In the genomic region with DNA sequence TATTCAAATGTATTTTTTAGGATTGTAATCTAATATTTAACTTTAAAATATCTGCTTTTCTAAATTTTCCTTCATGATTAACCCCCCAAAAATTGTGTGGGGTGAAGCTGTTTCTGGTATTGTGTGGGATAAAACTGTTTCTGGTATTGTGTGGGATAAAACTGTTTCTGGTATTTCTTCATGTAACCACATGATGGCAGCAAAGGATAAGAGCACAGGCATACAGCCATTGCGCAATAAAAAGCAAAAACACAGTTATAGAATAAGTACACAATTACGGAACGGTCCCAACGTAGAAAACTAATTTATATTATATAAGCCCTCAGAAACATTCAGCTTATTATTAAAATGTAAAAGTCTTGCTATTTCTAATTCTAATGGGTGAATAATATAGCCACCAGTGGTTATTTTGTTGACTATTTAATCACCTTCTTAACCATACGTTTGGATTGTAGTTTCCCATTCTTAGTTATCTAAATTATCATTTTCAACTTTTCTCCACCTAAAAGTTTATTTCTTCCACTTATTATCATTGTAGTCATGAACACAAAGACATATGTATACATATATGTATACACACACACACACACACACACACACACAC, we compare ENCODE assay signal across 8 cellular contexts.
A peak's percentile ranks its signal among the peaks of the same experiment; 100 is the strongest.
DNase-seq lines count a peak whose midpoint lies in the region; ATAC-seq and TF ChIP-seq lines count a peak whose summit lies in the region.

No MANE protein-coding gene starts in this region.

- no peaks in the 10 kb centered on the region for H3K36me3 Mint-ChIP-seq in activated naive CD8-positive, alpha-beta T cell treated with anti-CD3 and anti-CD28 coated beads, Interleukin-2, amount 10 ng/mL, durations not matched to agents 7 days and 5 days
- no peaks in the 10 kb centered on the region for H3K36me3 Mint-ChIP-seq in activated naive CD8-positive, alpha-beta T cell treated with anti-CD3 and anti-CD28 coated beads, Interleukin-2, amount 50 U/mL, for 24 hours (ENCODE audit: low read depth)
- H3K36me3 Mint-ChIP-seq in T-helper 17 cell (ENCODE audit: low read depth) (no peaks in the 10 kb centered on the region), progenitor cell of endocrine pancreas (ENCODE audit: insufficient read depth) (no peaks in the 10 kb centered on the region)

- POLR2A ChIA-PET in activated naive CD8-positive, alpha-beta T cell treated with anti-CD3 and anti-CD28 coated beads, Interleukin-2, amount 10 ng/mL, durations not matched to agents 7 days and 5 days (lab: Charles Lee): no interaction called here

- no peak overlapping the region for H3K4me3 ChIP-seq in fibroblast of villous mesenchyme (ENCODE audit: low read depth, low read length)

- H3K4me1 Mint-ChIP-seq in activated naive CD8-positive, alpha-beta T cell treated with anti-CD3 and anti-CD28 coated beads, Interleukin-2, amount 10 ng/mL, durations not matched to agents 7 days and 5 days: no peaks in the 10 kb centered on the region
- H3K4me1 Mint-ChIP-seq in activated naive CD8-positive, alpha-beta T cell treated with anti-CD3 and anti-CD28 coated beads, Interleukin-2, amount 50 U/mL, for 24 hours: no peaks in the 10 kb centered on the region
- no peaks in the 10 kb centered on the region for H3K4me1 Mint-ChIP-seq in T-helper 17 cell
- peaks cover 1% of the 10 kb centered on the region for H3K4me1 Mint-ChIP-seq in progenitor cell of endocrine pancreas (ENCODE audit: low read depth)

- H3K27ac Mint-ChIP-seq in activated naive CD8-positive, alpha-beta T cell treated with anti-CD3 and anti-CD28 coated beads, Interleukin-2, amount 10 ng/mL, durations not matched to agents 7 days and 5 days: no peak overlapping the region
- no peak overlapping the region for H3K27ac Mint-ChIP-seq in activated naive CD8-positive, alpha-beta T cell treated with anti-CD3 and anti-CD28 coated beads, Interleukin-2, amount 50 U/mL, for 24 hours
- H3K27ac Mint-ChIP-seq in T-helper 17 cell (no peak overlapping the region), progenitor cell of endocrine pancreas (no peak overlapping the region)

- H3K27me3 Mint-ChIP-seq in activated naive CD8-positive, alpha-beta T cell treated with anti-CD3 and anti-CD28 coated beads, Interleukin-2, amount 10 ng/mL, durations not matched to agents 7 days and 5 days: no peaks in the 10 kb centered on the region
- no peaks in the 10 kb centered on the region for H3K27me3 Mint-ChIP-seq in activated naive CD8-positive, alpha-beta T cell treated with anti-CD3 and anti-CD28 coated beads, Interleukin-2, amount 50 U/mL, for 24 hours
- peaks cover 10% of the 10 kb centered on the region for H3K27me3 Mint-ChIP-seq in T-helper 17 cell
- no peaks in the 10 kb centered on the region for H3K27me3 Mint-ChIP-seq in progenitor cell of endocrine pancreas

- DNase-seq in activated naive CD8-positive, alpha-beta T cell treated with anti-CD3 and anti-CD28 coated beads, Interleukin-2, amount 10 ng/mL, durations not matched to agents 7 days and 5 days: no peak
- DNase-seq in activated naive CD8-positive, alpha-beta T cell treated with anti-CD3 and anti-CD28 coated beads, Interleukin-2, amount 50 U/mL, for 24 hours: no peak
- DNase-seq in HuH-7.5 (ENCODE audit: low spot score): peak; percentile 5
- no peak for DNase-seq in T-helper 17 cell
- peak; percentile 55 for DNase-seq in fibroblast of villous mesenchyme (ENCODE audit: low read depth)
- no peak for DNase-seq in progenitor cell of endocrine pancreas (ENCODE audit: low spot score, unreplicated experiment)
- DNase-seq in NCI-H2081 treated with DMSO at 0.1 percent for 48 hours (lab: John Stamatoyannopoulos, UW): no peak

- H3K4me3 Mint-ChIP-seq in activated naive CD8-positive, alpha-beta T cell treated with anti-CD3 and anti-CD28 coated beads, Interleukin-2, amount 10 ng/mL, durations not matched to agents 7 days and 5 days: no peak overlapping the region
- no peak overlapping the region for H3K4me3 Mint-ChIP-seq in activated naive CD8-positive, alpha-beta T cell treated with anti-CD3 and anti-CD28 coated beads, Interleukin-2, amount 50 U/mL, for 24 hours
- no peak overlapping the region for H3K4me3 Mint-ChIP-seq in T-helper 17 cell
- H3K4me3 Mint-ChIP-seq in progenitor cell of endocrine pancreas (ENCODE audit: low read depth): no peak overlapping the region

- H3K9me3 ChIP-seq in T-helper 17 cell (ENCODE audit: control insufficient read depth, low read length, poor library complexity, severe bottlenecking): no peaks in the 10 kb centered on the region

- TF ChIP-seq CTCF in fibroblast of villous mesenchyme (IDR thresholded peaks at IDR 0.05; ENCODE audit: insufficient read depth, low read depth, low read length) (peak; percentile 80), progenitor cell of endocrine pancreas (IDR thresholded peaks at IDR 0.05; ENCODE audit: unreplicated experiment) (peak; percentile 91)

- ATAC-seq in activated naive CD8-positive, alpha-beta T cell treated with anti-CD3 and anti-CD28 coated beads, Interleukin-2, amount 10 ng/mL, durations not matched to agents 7 days and 5 days (ENCODE audit: low read depth): peak; percentile 58
- ATAC-seq in activated naive CD8-positive, alpha-beta T cell treated with anti-CD3 and anti-CD28 coated beads, Interleukin-2, amount 50 U/mL, for 24 hours: no peak
- peak; percentile 72 for ATAC-seq in GM21529 (IDR thresholded peaks at IDR 0.05; ENCODE audit: unreplicated experiment)
- peak; percentile 59 for ATAC-seq in T-helper 17 cell

- no peaks in the 10 kb centered on the region for H3K9me3 Mint-ChIP-seq in activated naive CD8-positive, alpha-beta T cell treated with anti-CD3 and anti-CD28 coated beads, Interleukin-2, amount 10 ng/mL, durations not matched to agents 7 days and 5 days
- no peaks in the 10 kb centered on the region for H3K9me3 Mint-ChIP-seq in activated naive CD8-positive, alpha-beta T cell treated with anti-CD3 and anti-CD28 coated beads, Interleukin-2, amount 50 U/mL, for 24 hours
- H3K9me3 Mint-ChIP-seq in progenitor cell of endocrine pancreas (ENCODE audit: low read depth): peaks cover 1% of the 10 kb centered on the region

Comparison
In these comparisons a context has a peak if more than half of its experiments do, and no peak if none do; other contexts are left out.
1. DNase-seq: peak in HuH-7.5 (single experiment) and fibroblast of villous mesenchyme (single experiment); none in activated naive CD8-positive, alpha-beta T cell treated with anti-CD3 and anti-CD28 coated beads, Interleukin-2, amount 10 ng/mL, durations not matched to agents 7 days and 5 days (single experiment), activated naive CD8-positive, alpha-beta T cell treated with anti-CD3 and anti-CD28 coated beads, Interleukin-2, amount 50 U/mL, for 24 hours (single experiment), T-helper 17 cell (0 of 3), progenitor cell of endocrine pancreas (single experiment) and NCI-H2081 treated with DMSO at 0.1 percent for 48 hours (single experiment).